Comparison of ENCODE assay signal across 17 cellular contexts in the genomic region with DNA sequence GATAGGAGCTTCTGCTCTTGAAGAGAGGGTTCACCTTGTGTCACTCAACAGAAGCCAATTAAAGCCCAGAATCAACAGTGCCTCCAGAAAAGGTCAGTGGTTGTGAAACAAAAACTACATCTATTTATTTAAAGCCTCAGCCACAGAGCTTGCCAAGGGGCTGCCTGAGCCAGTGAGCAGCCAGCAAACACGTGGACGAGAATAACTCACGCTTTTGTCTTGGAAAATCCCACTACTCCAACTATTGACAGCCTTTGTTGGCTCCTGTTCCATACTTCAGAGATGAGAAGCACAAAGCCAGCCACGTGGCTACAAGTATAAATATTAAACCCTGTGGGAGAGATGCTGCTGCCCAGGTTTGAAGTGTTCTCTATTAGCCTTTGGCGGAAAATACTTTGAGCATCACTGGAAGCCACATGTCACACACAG. TPM values are rescaled to one million over a fixed set of nuclear protein-coding genes. Genes with fewer than 3 reads are reported as not detected.
DNase-seq lines count a peak whose midpoint lies in the region; ATAC-seq and TF ChIP-seq lines count a peak whose summit lies in the region.
"Had no signal": no experiment of that assay in that cellular context is flagged by ENCODE, and none has a peak within 500 bp of the region (broad histone marks: within the 10 kb centered on the region; RNA-seq: fewer than 3 reads in every experiment).

No MANE protein-coding gene starts in this region.

- CTCF ChIA-PET in activated naive CD4-positive, alpha-beta T cell treated with anti-CD3 and anti-CD28 coated beads for 36 hours (lab: Charles Lee): interaction anchor here (0.6 kb wide), 1 partner anchor 427 kb away, joined by 3 read pairs; no protein-coding TSS in a partner anchor

- DNase-seq in DMS153 treated with DMSO at 0.1 percent for 48 hours (lab: John Stamatoyannopoulos, UW; ENCODE audit: unreplicated experiment) (peak; percentile 53), NCI-H2107 (lab: John Stamatoyannopoulos, UW) (peak; percentile 62), astrocyte of the spinal cord (ENCODE audit: low read depth, low spot score) (peak; percentile 20), right lobe of liver (peak; percentile 68 to 85 (median 83)), NCI-H187 (lab: John Stamatoyannopoulos, UW) (no peak), A172 (ENCODE audit: low spot score) (no peak)
- no peak for DNase-seq in effector memory CD8-positive, alpha-beta T cell
- DNase-seq in activated naive CD4-positive, alpha-beta T cell treated with anti-CD3 and anti-CD28 coated beads for 36 hours: no peak
- DNase-seq: activated CD4-positive, CD25-positive, alpha-beta regulatory T cell treated with anti-CD3 and anti-CD28 coated beads, Interleukin-2, amount 50 U/mL, for 72 hours; BE2C; GF-D8; NCI-H2227 treated with DMSO at 0.1 percent for 48 hours had no signal

- TF ChIP-seq POLR2A in right lobe of liver (IDR thresholded peaks at IDR 0.05): no peak

- peaks cover 52 to 53% of the 10 kb centered on the region in 2 donors for H3K27me3 Mint-ChIP-seq in effector memory CD8-positive, alpha-beta T cell
- peaks cover 13% of the 10 kb centered on the region for H3K27me3 Mint-ChIP-seq in activated naive CD4-positive, alpha-beta T cell treated with anti-CD3 and anti-CD28 coated beads for 36 hours (ENCODE audit: low read depth)

- H3K27me3 ChIP-seq in right lobe of liver: peaks cover 0 to 20% of the 10 kb centered on the region in 2 donors
- H3K27me3 ChIP-seq: BE2C had no signal

- TF ChIP-seq CTCF in astrocyte of the spinal cord (IDR thresholded peaks at IDR 0.05; ENCODE audit: low read depth, low read length): no peak
- TF ChIP-seq CTCF in right lobe of liver (IDR thresholded peaks at IDR 0.05): no peak

- H3K4me3 Mint-ChIP-seq in effector memory CD8-positive, alpha-beta T cell: no peak overlapping the region
- no peak overlapping the region for H3K4me3 Mint-ChIP-seq in activated naive CD4-positive, alpha-beta T cell treated with anti-CD3 and anti-CD28 coated beads for 36 hours
- H3K4me3 Mint-ChIP-seq: IgD-negative memory B cell; natural killer cell treated with Interleukin-12 subunit alpha and Interleukin-12 subunit beta and Interleukin-15 and Interleukin-18, amount 100 ng/mL, for 72 hours had no signal

- no peak overlapping the region for H3K27ac ChIP-seq in right lobe of liver
- H3K27ac ChIP-seq: cardiac muscle cell, epithelial cell of prostate had no signal

- no peaks in the 10 kb centered on the region for H3K4me1 Mint-ChIP-seq in effector memory CD8-positive, alpha-beta T cell (ENCODE audit: low read depth in 2 of 2)
- no peaks in the 10 kb centered on the region for H3K4me1 Mint-ChIP-seq in activated naive CD4-positive, alpha-beta T cell treated with anti-CD3 and anti-CD28 coated beads for 36 hours (ENCODE audit: low read depth)
- H3K4me1 Mint-ChIP-seq: IgD-negative memory B cell had no signal

- H3K9me3 Mint-ChIP-seq in effector memory CD8-positive, alpha-beta T cell: no peaks in the 10 kb centered on the region
- H3K9me3 Mint-ChIP-seq in activated naive CD4-positive, alpha-beta T cell treated with anti-CD3 and anti-CD28 coated beads for 36 hours: no peaks in the 10 kb centered on the region
- H3K9me3 Mint-ChIP-seq: natural killer cell treated with Interleukin-12 subunit alpha and Interleukin-12 subunit beta and Interleukin-15 and Interleukin-18, amount 100 ng/mL, for 72 hours had no signal

- peaks cover 0 to 5% (median 2%) of the 10 kb centered on the region in 4 donors for H3K4me1 ChIP-seq in right lobe of liver
- H3K4me1 ChIP-seq: BE2C had no signal

- in situ Hi-C loops in astrocyte of the spinal cord (cut with HindIII; ENCODE audit: low sequenced_read_pairs): no loop called here

- no peak overlapping the region for H3K27ac Mint-ChIP-seq in effector memory CD8-positive, alpha-beta T cell
- no peak overlapping the region for H3K27ac Mint-ChIP-seq in activated naive CD4-positive, alpha-beta T cell treated with anti-CD3 and anti-CD28 coated beads for 36 hours
- H3K27ac Mint-ChIP-seq: IgD-negative memory B cell; natural killer cell treated with Interleukin-12 subunit alpha and Interleukin-12 subunit beta and Interleukin-15 and Interleukin-18, amount 100 ng/mL, for 72 hours had no signal

- H3K36me3 ChIP-seq in right lobe of liver: no peaks in the 10 kb centered on the region
- H3K36me3 ChIP-seq: BE2C, cardiac muscle cell had no signal

- intact Hi-C loops in right lobe of liver (cut with DNase I): no loop called here
- intact Hi-C loops in activated naive CD4-positive, alpha-beta T cell treated with anti-CD3 and anti-CD28 coated beads for 36 hours (cut with micrococcal nuclease): no loop called here

- H3K9me3 ChIP-seq in right lobe of liver: no peaks in the 10 kb centered on the region
- H3K9me3 ChIP-seq: BE2C had no signal

- peak; percentile 97 to 99 (median 98) for ATAC-seq in right lobe of liver
- ATAC-seq in effector memory CD8-positive, alpha-beta T cell (replicated peaks): no peak
- ATAC-seq: natural killer cell treated with Interleukin-12 subunit alpha and Interleukin-12 subunit beta and Interleukin-15 and Interleukin-18, amount 100 ng/mL, for 72 hours; SK-N-SH treated with all-trans-retinoic acid at 6 μM for 48 hours had no signal

- WGBS in right lobe of liver (ENCODE audit: insufficient coverage, low coverage, low lambda C conversion rate, missing lambda C conversion rate): 23% methylated on average over 4 of the region's 5 CpGs

- H3K4me3 ChIP-seq in astrocyte of the spinal cord (ENCODE audit: low read depth, low read length) (no peak overlapping the region), right lobe of liver (no peak overlapping the region)
- H3K4me3 ChIP-seq: cardiac muscle cell had no signal

- no peaks in the 10 kb centered on the region for H3K36me3 Mint-ChIP-seq in effector memory CD8-positive, alpha-beta T cell (ENCODE audit: insufficient read depth)
- H3K36me3 Mint-ChIP-seq in activated naive CD4-positive, alpha-beta T cell treated with anti-CD3 and anti-CD28 coated beads for 36 hours (ENCODE audit: low read depth): no peaks in the 10 kb centered on the region
- H3K36me3 Mint-ChIP-seq: IgD-negative memory B cell; natural killer cell treated with Interleukin-12 subunit alpha and Interleukin-12 subunit beta and Interleukin-15 and Interleukin-18, amount 100 ng/mL, for 72 hours had no signal

RNA-seq across cellular contexts. Expression of a gene that starts 10.3 kb away (rescaled TPM):
- not detected for total RNA-seq in right lobe of liver
- 1.1 and 1.6 TPM in 2 replicates for total RNA-seq in A172 (2014; rRNA removed; shearing (Covaris generic))
- total RNA-seq in activated naive CD4-positive, alpha-beta T cell treated with anti-CD3 and anti-CD28 coated beads for 36 hours: not detected

Comparison
In these comparisons a context has a peak if more than half of its experiments do, and no peak if none do; other contexts are left out.
1. DNase-seq: peak in DMS153 treated with DMSO at 0.1 percent for 48 hours (single experiment), NCI-H2107 (single experiment), astrocyte of the spinal cord (single experiment) and right lobe of liver (3 of 3); none in effector memory CD8-positive, alpha-beta T cell (0 of 3), NCI-H187 (0 of 2), A172 (single experiment) and activated naive CD4-positive, alpha-beta T cell treated with anti-CD3 and anti-CD28 coated beads for 36 hours (single experiment).